In the genomic region with DNA sequence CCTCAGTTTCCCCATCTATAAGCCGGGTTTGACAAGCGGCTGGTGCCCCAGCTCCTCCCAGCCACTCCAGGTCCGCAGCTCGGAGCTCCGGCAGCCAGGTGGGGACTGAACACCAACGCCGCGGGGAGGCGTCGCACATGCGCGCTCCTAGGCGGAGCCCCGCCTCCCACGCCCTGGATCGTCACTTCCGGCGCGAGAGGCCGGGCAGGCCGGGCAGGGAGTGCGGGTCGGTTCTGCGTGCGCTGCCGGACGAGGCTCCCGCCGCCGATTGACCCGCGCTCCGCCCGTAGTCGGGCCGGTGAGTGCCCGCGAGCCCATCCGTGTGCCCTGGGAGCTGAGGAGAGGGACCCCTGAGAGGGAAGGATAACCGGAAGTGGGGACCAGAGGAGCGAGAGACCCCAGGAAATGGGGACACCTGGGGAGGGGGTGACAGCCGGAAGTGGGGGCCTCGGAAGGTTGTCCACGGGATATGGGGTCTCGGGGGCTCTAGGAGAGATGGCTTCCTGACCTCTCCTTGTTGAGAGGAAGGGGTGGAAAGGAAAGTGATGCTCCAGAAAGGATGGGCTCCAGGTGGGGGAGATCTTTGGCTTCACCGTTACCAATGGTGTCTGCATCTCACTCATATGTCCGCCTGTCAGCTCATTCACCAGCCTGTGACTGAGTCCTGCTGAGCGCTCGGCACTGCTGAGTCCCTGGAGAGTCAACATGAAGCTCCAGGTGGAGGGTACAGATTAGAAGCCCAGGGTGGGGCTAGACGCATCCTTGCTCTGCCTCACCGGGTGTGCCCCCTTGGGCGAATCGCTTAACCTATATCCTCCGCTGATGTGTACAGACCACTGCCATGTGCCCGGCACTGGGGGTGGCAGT, we compare ENCODE assay signal across 8 cellular contexts. TPM values are rescaled to one million over a fixed set of nuclear protein-coding genes. Genes with fewer than 3 reads are reported as not detected.
DNase-seq lines count a peak whose midpoint lies in the region; ATAC-seq, FAIRE-seq and TF ChIP-seq lines count a peak whose summit lies in the region.

A gene with protein sequence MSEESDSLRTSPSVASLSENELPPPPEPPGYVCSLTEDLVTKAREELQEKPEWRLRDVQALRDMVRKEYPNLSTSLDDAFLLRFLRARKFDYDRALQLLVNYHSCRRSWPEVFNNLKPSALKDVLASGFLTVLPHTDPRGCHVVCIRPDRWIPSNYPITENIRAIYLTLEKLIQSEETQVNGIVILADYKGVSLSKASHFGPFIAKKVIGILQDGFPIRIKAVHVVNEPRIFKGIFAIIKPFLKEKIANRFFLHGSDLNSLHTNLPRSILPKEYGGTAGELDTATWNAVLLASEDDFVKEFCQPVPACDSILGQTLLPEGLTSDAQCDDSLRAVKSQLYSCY (plus strand): TSS at position 181 of the 867 bp plus-strand sequence. CDS start 4,126 bp downstream, outside the sequence.

- peak; percentile 92 for FAIRE-seq in urothelium cell line (lab: Jason Lieb, UNC)

- no peaks in the 10 kb centered on the region for H3K27me3 ChIP-seq in right cardiac atrium (ENCODE audit: control insufficient read depth, insufficient read depth)
- H3K27me3 ChIP-seq in psoas muscle (ENCODE audit: insufficient read depth in 3 of 3, low read length in 2 of 3), result no peaks in the 10 kb centered on the region

- intact Hi-C loops in right cardiac atrium (cut with DNase I) (loop anchor here in 1 of 4 donors (5.0 kb wide), 1 partner anchor 136 kb away; no protein-coding TSS in a partner anchor), psoas muscle (cut with DNase I) (loop anchor here (1.0 to 10.0 kb wide), 4 partner anchors 134 to 361 kb away; partner anchors contain the start of gene OSER1 (in 2 of the 2))

- peak within 1 kb of the TSS; percentile 96 for H3K4me3 Mint-ChIP-seq in T-helper 17 cell

- H3K4me1 Mint-ChIP-seq in T-helper 17 cell, result peaks cover 25% of the 10 kb centered on the region

- H3K4me1 ChIP-seq in right cardiac atrium (ENCODE audit: control insufficient read depth, insufficient read depth, low read length), result no peaks in the 10 kb centered on the region
- peaks cover 18% of the 10 kb centered on the region for H3K4me1 ChIP-seq in psoas muscle

- DNase-seq in NCI-H146 treated with DMSO at 0.1 percent for 48 hours (lab: John Stamatoyannopoulos, UW; ENCODE audit: unreplicated experiment) (peak; percentile 84), T-helper 17 cell (peak; percentile 79 to 82 (median 81)), amniotic stem cell (lab: John Stamatoyannopoulos, UW) (peak; percentile 25), right cardiac atrium (peak; percentile 89 to 96 (median 95)), psoas muscle (peak; percentile 90 to 93), urothelium cell line (ENCODE audit: low spot score) (peak; percentile 99)

- peak; percentile 41 for TF ChIP-seq CTCF in psoas muscle (IDR thresholded peaks at IDR 0.05)

- 4% methylated on average over 55 of the region's 55 CpGs for WGBS in right cardiac atrium
- 3 to 6% (median 4%) methylated on average over 45 to 55 of the region's 55 CpGs for WGBS in psoas muscle, 3 donors

- H3K9me3 ChIP-seq in T-helper 17 cell (ENCODE audit: control insufficient read depth, low read length, poor library complexity, severe bottlenecking) (no peaks in the 10 kb centered on the region), right cardiac atrium (ENCODE audit: control insufficient read depth, low read length) (no peaks in the 10 kb centered on the region), psoas muscle (no peaks in the 10 kb centered on the region)

- TF ChIP-seq POLR2A in GM15510 (IDR thresholded peaks at IDR 0.05; ENCODE audit: borderline replicate concordance, extremely low read depth, insufficient read length), result peak; percentile 99

- no peaks in the 10 kb centered on the region for H3K36me3 Mint-ChIP-seq in T-helper 17 cell (ENCODE audit: low read depth)

- peak within 1 kb of the TSS; percentile 72 for H3K4me3 ChIP-seq in right cardiac atrium (ENCODE audit: low read length)
- peak within 1 kb of the TSS; percentile 90 for H3K4me3 ChIP-seq in psoas muscle

- H3K27ac ChIP-seq in right cardiac atrium (ENCODE audit: low read length) (peak within 1 kb of the TSS; percentile 90), psoas muscle (peak within 1 kb of the TSS; percentile 95)

- H3K36me3 ChIP-seq in psoas muscle (ENCODE audit: insufficient read depth in 1 of 2, low read depth in 1 of 2), result peaks cover 3 to 14% of the 10 kb centered on the region in 2 donors

- H3K27ac Mint-ChIP-seq in T-helper 17 cell, result peak within 1 kb of the TSS; percentile 93

- H3K27me3 Mint-ChIP-seq in T-helper 17 cell, result no peaks in the 10 kb centered on the region

- ATAC-seq in HG02884 (IDR thresholded peaks at IDR 0.05; ENCODE audit: unreplicated experiment), result peak; percentile 94
- ATAC-seq in T-helper 17 cell, result peak; percentile 97
- peak; percentile 98 for ATAC-seq in right cardiac atrium
- ATAC-seq in psoas muscle, result peak; percentile 96 to 98 (median 98)

RNA-seq across cellular contexts. Expression of the gene that starts here (rescaled TPM):
- total RNA-seq in T-helper 17 cell, result 10 to 100 TPM; 11.1 to 11.7 TPM
- total RNA-seq in right cardiac atrium, result 1 to 10 TPM; 6.3 to 7.1 (median 6.7) TPM
- polyA plus RNA-seq in right cardiac atrium, result 3.1 TPM
- 1 to 10 TPM; 3.2 to 8.4 (median 5.4) TPM for total RNA-seq in psoas muscle
- polyA plus RNA-seq in psoas muscle, result 1 to 10 TPM; 1.2 to 4.8 (median 3.0) TPM

Comparison
In these comparisons a context has a peak if more than half of its experiments do, and no peak if none do; other contexts are left out.
1. Peak in every context shown above with its lines: DNase-seq, ATAC-seq, H3K4me3 ChIP-seq and H3K27ac ChIP-seq.
2. DNase-seq: peak in every context shown above with its lines; median percentile 99 in urothelium cell line; 95 in right cardiac atrium; 92 in psoas muscle; 84 in NCI-H146 treated with DMSO at 0.1 percent for 48 hours; 81 in T-helper 17 cell; 25 in amniotic stem cell.